In genomic region chr3:194707176-194707575, GRCh38 we compare ENCODE assay signal across 22 cellular contexts.
"Had no signal": no experiment of that assay in that cellular context is flagged by ENCODE, and none has a peak within 500 bp of the region (broad histone marks: within the 10 kb centered on the region; RNA-seq: fewer than 3 reads in every experiment).

No MANE protein-coding gene starts in this region.

- H3K27ac Mint-ChIP-seq: activated CD4-positive, alpha-beta memory T cell treated with anti-CD3 and anti-CD28 coated beads for 36 hours; activated naive CD8-positive, alpha-beta T cell treated with anti-CD3 and anti-CD28 coated beads, Interleukin-2, amount 10 ng/mL, durations not matched to agents 7 days and 5 days; mesothelial cell of epicardium; stimulated activated effector memory CD8-positive, alpha-beta T cell treated with anti-CD3 and anti-CD28 coated beads, Interleukin-12 subunit alpha, Interleukin-12 subunit beta, amount 100 ng/mL, for 72 hours; stimulated activated naive CD8-positive, alpha-beta T cell treated with anti-CD3 and anti-CD28 coated beads, Interleukin-15, amount 100 ng/mL, for 72 hours; T-helper 17 cell had no signal

- ATAC-seq: left ventricle myocardium superior; natural killer cell; stimulated activated effector memory CD8-positive, alpha-beta T cell treated with anti-CD3 and anti-CD28 coated beads, Interleukin-12 subunit alpha, Interleukin-12 subunit beta, amount 100 ng/mL, for 72 hours; stimulated activated naive CD8-positive, alpha-beta T cell treated with anti-CD3 and anti-CD28 coated beads, Interleukin-15, amount 100 ng/mL, for 72 hours; T-helper 17 cell had no signal

- H3K27ac ChIP-seq: right atrium auricular region, tibial artery had no signal

- H3K4me1 Mint-ChIP-seq: stimulated activated effector memory CD8-positive, alpha-beta T cell treated with anti-CD3 and anti-CD28 coated beads, Interleukin-12 subunit alpha, Interleukin-12 subunit beta, amount 100 ng/mL, for 72 hours; stimulated activated naive CD8-positive, alpha-beta T cell treated with anti-CD3 and anti-CD28 coated beads, Interleukin-15, amount 100 ng/mL, for 72 hours; T-helper 17 cell had no signal

- H3K4me3 ChIP-seq: right atrium auricular region, tibial artery had no signal

- H3K9me3 ChIP-seq: right atrium auricular region, tibial artery had no signal

- DNase-seq: activated CD4-positive, alpha-beta memory T cell treated with anti-CD3 and anti-CD28 coated beads for 36 hours; activated CD4-positive, alpha-beta T cell treated with anti-CD3 and anti-CD28 coated beads for 4 hours; activated CD4-positive, CD25-positive, alpha-beta regulatory T cell; activated naive CD4-positive, alpha-beta T cell treated with Interleukin-2 at 50 U/mL for 16 hours; activated naive CD8-positive, alpha-beta T cell treated with anti-CD3 and anti-CD28 coated beads, Interleukin-2, amount 10 ng/mL, durations not matched to agents 7 days and 5 days; activated T-cell treated with anti-CD3 and anti-CD28 coated beads, Interleukin-2, amount 50 U/mL, for 48 hours; amygdala; cerebellar nuclear complex; cortex of kidney; foreskin melanocyte; glutamatergic neuron; hippocampal formation; left ventricle myocardium superior; mammary epithelial cell; natural killer cell; stimulated activated CD4-positive, alpha-beta T cell treated with anti-CD3 and anti-CD28 coated beads, Interleukin-12 subunit alpha, Interleukin-12 subunit beta, amount 100 ng/mL, for 4 hours; stimulated activated naive CD8-positive, alpha-beta T cell treated with anti-CD3 and anti-CD28 coated beads, Interleukin-15, amount 100 ng/mL, for 72 hours; T-helper 17 cell; tibial artery had no signal

- H3K36me3 ChIP-seq: right atrium auricular region, tibial artery had no signal

- H3K36me3 Mint-ChIP-seq: activated CD4-positive, alpha-beta memory T cell treated with anti-CD3 and anti-CD28 coated beads for 36 hours; activated naive CD8-positive, alpha-beta T cell treated with anti-CD3 and anti-CD28 coated beads, Interleukin-2, amount 10 ng/mL, durations not matched to agents 7 days and 5 days; mesothelial cell of epicardium; natural killer cell; stimulated activated effector memory CD8-positive, alpha-beta T cell treated with anti-CD3 and anti-CD28 coated beads, Interleukin-12 subunit alpha, Interleukin-12 subunit beta, amount 100 ng/mL, for 72 hours had no signal

- H3K9me3 Mint-ChIP-seq: activated naive CD8-positive, alpha-beta T cell treated with anti-CD3 and anti-CD28 coated beads, Interleukin-2, amount 10 ng/mL, durations not matched to agents 7 days and 5 days had no signal

- H3K4me3 Mint-ChIP-seq: activated CD4-positive, alpha-beta memory T cell treated with anti-CD3 and anti-CD28 coated beads for 36 hours; activated naive CD8-positive, alpha-beta T cell treated with anti-CD3 and anti-CD28 coated beads, Interleukin-2, amount 10 ng/mL, durations not matched to agents 7 days and 5 days; mesothelial cell of epicardium; natural killer cell; stimulated activated effector memory CD8-positive, alpha-beta T cell treated with anti-CD3 and anti-CD28 coated beads, Interleukin-12 subunit alpha, Interleukin-12 subunit beta, amount 100 ng/mL, for 72 hours; stimulated activated naive CD8-positive, alpha-beta T cell treated with anti-CD3 and anti-CD28 coated beads, Interleukin-15, amount 100 ng/mL, for 72 hours; T-helper 17 cell had no signal

- H3K27me3 ChIP-seq: right atrium auricular region, tibial artery had no signal

- H3K4me1 ChIP-seq: tibial artery had no signal
